ENCODE assay signal across 20 cellular contexts in genomic region chr7:2539031-2540028, GRCh38. TPM values are rescaled to one million over a fixed set of nuclear protein-coding genes. Genes with fewer than 3 reads are reported as not detected.
DNase-seq lines count a peak whose midpoint lies in the region; ATAC-seq, FAIRE-seq and TF ChIP-seq lines count a peak whose summit lies in the region.
"Had no signal": no experiment of that assay in that cellular context is flagged by ENCODE, and none has a peak within 500 bp of the region (broad histone marks: within the 10 kb centered on the region; RNA-seq: fewer than 3 reads in every experiment).

No MANE protein-coding gene starts in this region.

- H3K79me2 ChIP-seq in K562 (ENCODE audit: control insufficient read depth, insufficient read depth, low read length) (no peaks in the 10 kb centered on the region), MM.1S (ENCODE audit: low read length) (no peaks in the 10 kb centered on the region)

- no peak for TF ChIP-seq EP300 in K562 (IDR thresholded peaks at IDR 0.05; ENCODE audit: low read length)

- no peak for ATAC-seq in K562
- ATAC-seq in GM18520 (IDR thresholded peaks at IDR 0.05; ENCODE audit: unreplicated experiment): no peak
- ATAC-seq: left lung had no signal

- no peaks in the 10 kb centered on the region for H3K9me3 Mint-ChIP-seq in activated naive CD4-positive, alpha-beta T cell treated with anti-CD3 and anti-CD28 coated beads, Interleukin-2, amount 10 ng/mL, durations not matched to agents 7 days and 5 days
- H3K9me3 Mint-ChIP-seq in activated naive CD4-positive, alpha-beta T cell treated with anti-CD3 and anti-CD28 coated beads for 36 hours: no peaks in the 10 kb centered on the region
- H3K9me3 Mint-ChIP-seq: neural progenitor cell had no signal

- no peak overlapping the region for H3K4me3 Mint-ChIP-seq in activated naive CD4-positive, alpha-beta T cell treated with anti-CD3 and anti-CD28 coated beads, Interleukin-2, amount 10 ng/mL, durations not matched to agents 7 days and 5 days
- no peak overlapping the region for H3K4me3 Mint-ChIP-seq in activated naive CD4-positive, alpha-beta T cell treated with anti-CD3 and anti-CD28 coated beads for 36 hours
- H3K4me3 Mint-ChIP-seq: neural progenitor cell had no signal

- H3K36me3 ChIP-seq in K562 (ENCODE audit: control insufficient read depth, insufficient read depth, low read length) (peaks cover 68% of the 10 kb centered on the region; the same call in 1 of the 3 replicates), thymus (ENCODE audit: control insufficient read depth, insufficient read depth) (peaks cover 62% of the 10 kb centered on the region), ascending aorta (peaks cover 57 to 63% of the 10 kb centered on the region in 2 donors), MM.1S (replicated peaks; ENCODE audit: insufficient read depth, low read length) (no peaks in the 10 kb centered on the region)
- H3K36me3 ChIP-seq: neural progenitor cell had no signal

- POLR2A ChIA-PET in K562 (lab: Yijun Ruan, JAX): interaction anchor here (0.6 to 1.2 kb wide), 4 partner anchors 13 to 1838 kb away, joined by 3 to 4 read pairs (median 4); partner anchors contain the start of gene BRAT1

- no peaks in the 10 kb centered on the region for H3K27me3 Mint-ChIP-seq in activated naive CD4-positive, alpha-beta T cell treated with anti-CD3 and anti-CD28 coated beads, Interleukin-2, amount 10 ng/mL, durations not matched to agents 7 days and 5 days
- no peaks in the 10 kb centered on the region for H3K27me3 Mint-ChIP-seq in activated naive CD4-positive, alpha-beta T cell treated with anti-CD3 and anti-CD28 coated beads for 36 hours (ENCODE audit: low read depth)

- H3K9me3 ChIP-seq in K562 (replicated peaks; ENCODE audit: control insufficient read depth, insufficient read depth, low read depth, low read length): no peaks in the 10 kb centered on the region
- no peaks in the 10 kb centered on the region for H3K9me3 ChIP-seq in thymus (ENCODE audit: control insufficient read depth)
- no peaks in the 10 kb centered on the region for H3K9me3 ChIP-seq in ascending aorta
- H3K9me3 ChIP-seq in MM.1S (replicated peaks; ENCODE audit: insufficient read depth, low read length): no peaks in the 10 kb centered on the region
- H3K9me3 ChIP-seq: A549, BLaER1, left lung had no signal

- no peaks in the 10 kb centered on the region for H3F3A ChIP-seq in MM.1S (ENCODE audit: insufficient read depth, low read length)

- FAIRE-seq in K562 (lab: Jason Lieb, UNC): no peak
- FAIRE-seq: A549, astrocyte, D721Med had no signal

- TF ChIP-seq POLR2A in K562 (conservative IDR thresholded peaks at IDR 0.05): no peak

- TF ChIP-seq RAD21 in K562 (CRISPR knock-in tag; conservative IDR thresholded peaks at IDR 0.05 in 1 of 2, IDR thresholded peaks at IDR 0.05 in 1 of 2): no peak

- WGBS in K562 (ENCODE audit: insufficient coverage, low coverage, missing lambda C conversion rate): 93% methylated on average over 36 of the region's 37 CpGs
- WGBS in thymus: 97% methylated on average over 37 of the region's 37 CpGs

- BruUV-seq in K562 (replicated peaks; lab: Mats Ljungman, UMichigan): TSS peak; percentile 30

- in situ Hi-C loops in K562 (cut with MboI): no loop called here

- intact Hi-C loops in activated naive CD4-positive, alpha-beta T cell treated with anti-CD3 and anti-CD28 coated beads for 36 hours (cut with micrococcal nuclease): no loop called here
- intact Hi-C loops in K562 (cut with micrococcal nuclease): no loop called here
- intact Hi-C loops in ascending aorta (cut with DNase I): no loop called here

- no peak overlapping the region for H2AFZ ChIP-seq in K562 (ENCODE audit: low read depth, low read length)
- no peak overlapping the region for H2AFZ ChIP-seq in MM.1S (ENCODE audit: low read length)
- H2AFZ ChIP-seq: neural progenitor cell had no signal

- CTCF ChIA-PET in activated naive CD4-positive, alpha-beta T cell treated with anti-CD3 and anti-CD28 coated beads, Interleukin-2, amount 10 ng/mL, durations not matched to agents 7 days and 5 days (lab: Charles Lee): no interaction called here
- CTCF ChIA-PET in activated naive CD4-positive, alpha-beta T cell treated with anti-CD3 and anti-CD28 coated beads for 36 hours (lab: Charles Lee): no interaction called here
- CTCF ChIA-PET in K562 (lab: Yijun Ruan, JAX; ENCODE audit: low intra/inter-chr PET ratio): no interaction called here

- H3K4me3 ChIP-seq in K562 (no peak overlapping the region), thymus (ENCODE audit: low read length) (no peak overlapping the region), ascending aorta (no peak overlapping the region), MM.1S (ENCODE audit: low read length) (no peak overlapping the region)
- H3K4me3 ChIP-seq: A549, BLaER1, left lung, neural progenitor cell had no signal

- H3K4me1 ChIP-seq in K562 (replicated peaks in 1 of 2; ENCODE audit: control insufficient read depth in 2 of 2, insufficient read depth in 2 of 2, low read length in 2 of 2): peaks cover 0 to 19% of the 10 kb centered on the region in 2 experiments; a peak in 1 of 5 replicates
- no peaks in the 10 kb centered on the region for H3K4me1 ChIP-seq in thymus (ENCODE audit: control insufficient read depth, insufficient read depth, low read length)
- H3K4me1 ChIP-seq in ascending aorta: no peaks in the 10 kb centered on the region
- no peaks in the 10 kb centered on the region for H3K4me1 ChIP-seq in MM.1S (ENCODE audit: low read length)
- H3K4me1 ChIP-seq: A549, left lung, neural progenitor cell had no signal

- H3K9me2 ChIP-seq in MM.1S (replicated peaks; ENCODE audit: insufficient read depth, low read length): no peaks in the 10 kb centered on the region

- no peaks in the 10 kb centered on the region for H3K4me1 Mint-ChIP-seq in activated naive CD4-positive, alpha-beta T cell treated with anti-CD3 and anti-CD28 coated beads, Interleukin-2, amount 10 ng/mL, durations not matched to agents 7 days and 5 days
- H3K4me1 Mint-ChIP-seq in activated naive CD4-positive, alpha-beta T cell treated with anti-CD3 and anti-CD28 coated beads for 36 hours (ENCODE audit: low read depth): no peaks in the 10 kb centered on the region
- H3K4me1 Mint-ChIP-seq: neural progenitor cell had no signal

- peak; percentile 18 for DNase-seq in activated naive CD4-positive, alpha-beta T cell treated with anti-CD3 and anti-CD28 coated beads, Interleukin-2, amount 10 ng/mL, durations not matched to agents 7 days and 5 days
- no peak for DNase-seq in activated naive CD4-positive, alpha-beta T cell treated with anti-CD3 and anti-CD28 coated beads for 36 hours
- DNase-seq in K562 (ENCODE audit: extremely low read depth in 1 of 4, low spot score in 3 of 4) (no peak), islet precursor cell (peak; percentile 44), ascending aorta (ENCODE audit: low spot score in 2 of 2) (no peak), MM.1S (no peak)
- DNase-seq: activated CD4-positive, alpha-beta T cell treated with anti-CD3 and anti-CD28 coated beads, Interleukin-2, amount 50 U/mL, for 48 hours; activated naive CD4-positive, alpha-beta T cell treated with Interleukin-2 at 50 U/mL for 16 hours; effector CD4-positive, alpha-beta T cell; NCI-H1694 treated with DMSO at 0.1 percent for 48 hours; NCI-H226 had no signal

- H3K9ac ChIP-seq in K562 (ENCODE audit: insufficient read depth in 1 of 2, low read depth in 2 of 2, low read length in 2 of 2): peak overlapping the region in 1 of 2 experiments; percentile 52; a peak in 1 of 4 replicates
- no peak overlapping the region for H3K9ac ChIP-seq in MM.1S (ENCODE audit: low read length)
- H3K9ac ChIP-seq: BLaER1, neural progenitor cell had no signal

- H3K27me3 ChIP-seq in K562 (ENCODE audit: control insufficient read depth in 2 of 2, insufficient read depth in 2 of 2, low read length in 2 of 2) (no peaks in the 10 kb centered on the region), thymus (ENCODE audit: control insufficient read depth, insufficient read depth) (no peaks in the 10 kb centered on the region), ascending aorta (no peaks in the 10 kb centered on the region), MM.1S (replicated peaks; ENCODE audit: insufficient read depth, low read length) (no peaks in the 10 kb centered on the region)
- H3K27me3 ChIP-seq: BLaER1, left lung, neural progenitor cell had no signal

- H3K4me2 ChIP-seq in K562 (ENCODE audit: insufficient read depth, low read length) (no peak overlapping the region), MM.1S (ENCODE audit: low read depth, low read length) (no peak overlapping the region)
- H3K4me2 ChIP-seq: A549, BLaER1, neural progenitor cell had no signal

- H4K20me1 ChIP-seq in K562 (replicated peaks; ENCODE audit: control insufficient read depth, insufficient read depth, low read length) (no peaks in the 10 kb centered on the region), MM.1S (ENCODE audit: insufficient read depth, low read length) (no peaks in the 10 kb centered on the region)

- no peaks in the 10 kb centered on the region for H3K9me1 ChIP-seq in K562 (ENCODE audit: control insufficient read depth, insufficient read depth, low read length)

- H3K27ac ChIP-seq in K562 (ENCODE audit: extremely low read depth, low read depth, low read length): no peak overlapping the region
- H3K27ac ChIP-seq in thymus (ENCODE audit: low read depth): peak overlapping the region; percentile 13
- H3K27ac ChIP-seq in ascending aorta: no peak overlapping the region
- no peak overlapping the region for H3K27ac ChIP-seq in MM.1S (ENCODE audit: low read length)
- H3K27ac ChIP-seq: A549, BLaER1, left lung, neural progenitor cell, VCaP had no signal

- no peak overlapping the region for H3K27ac Mint-ChIP-seq in activated naive CD4-positive, alpha-beta T cell treated with anti-CD3 and anti-CD28 coated beads, Interleukin-2, amount 10 ng/mL, durations not matched to agents 7 days and 5 days
- no peak overlapping the region for H3K27ac Mint-ChIP-seq in activated naive CD4-positive, alpha-beta T cell treated with anti-CD3 and anti-CD28 coated beads for 36 hours
- H3K27ac Mint-ChIP-seq: neural progenitor cell had no signal

- TF ChIP-seq CTCF in K562 (IDR thresholded peaks at IDR 0.05 in 2 of 3, conservative IDR thresholded peaks at IDR 0.05 in 1 of 3; ENCODE audit: insufficient read depth in 2 of 3, low read depth in 1 of 3, low read length in 3 of 3) (no peak), ascending aorta (IDR thresholded peaks at IDR 0.05) (no peak), MM.1S (IDR thresholded peaks at IDR 0.05; ENCODE audit: low read length) (no peak)

- peaks cover 6% of the 10 kb centered on the region for H3K36me3 Mint-ChIP-seq in activated naive CD4-positive, alpha-beta T cell treated with anti-CD3 and anti-CD28 coated beads, Interleukin-2, amount 10 ng/mL, durations not matched to agents 7 days and 5 days
- peaks cover 4% of the 10 kb centered on the region for H3K36me3 Mint-ChIP-seq in activated naive CD4-positive, alpha-beta T cell treated with anti-CD3 and anti-CD28 coated beads for 36 hours (ENCODE audit: low read depth)

RNA-seq across cellular contexts. Expression of gene BRAT1, which starts 16.0 kb away (rescaled TPM):
- total RNA-seq in activated naive CD4-positive, alpha-beta T cell treated with anti-CD3 and anti-CD28 coated beads for 36 hours: 10 to 100 TPM; 26.8 to 27.3 TPM
- 18.7 and 76.7 TPM in 2 replicates for total RNA-seq in K562 (2011; cell fraction: chromatin; rRNA removed; ENCODE audit: low replicate concordance)
- total RNA-seq in K562 (2011; cell fraction: nucleolus; rRNA removed): 75.9 and 80.0 TPM in 2 replicates
- 35.8 and 37.1 TPM in 2 replicates for total RNA-seq in K562 (2011; cell fraction: nucleoplasm; rRNA removed)
- total RNA-seq in K562 (2014; rRNA removed): 48.2 and 53.8 TPM in 2 replicates
- total RNA-seq in K562 (2014; rRNA removed; fragmentation: Illumina TruSeq; extraction: Trizol): 1.9 and 3.7 TPM in 2 replicates
- total RNA-seq in K562 (2015; rRNA removed; fragmentation: Illumina TruSeq; extraction: Trizol): 14.6 and 17.4 TPM in 2 replicates
- total RNA-seq in K562 (2021): 49.6 and 49.8 TPM in 2 replicates
- 10.5 and 23.7 TPM in 2 replicates for polyA plus RNA-seq in K562 (2011; rRNA removed)
- 14.1 and 48.2 TPM in 2 replicates for polyA plus RNA-seq in K562 (2011; cell fraction: cytosol; rRNA removed)
- 84.7 and 142 TPM in 2 replicates for polyA plus RNA-seq in K562 (2011; cell fraction: nucleus; rRNA removed)
- 37.7 and 38.8 TPM in 2 replicates for polyA plus RNA-seq in K562 (2012)
- polyA plus RNA-seq in K562 (2014; fragmentation: Illumina TruSeq; extraction: Trizol): 5.8 and 20.3 TPM in 2 replicates
- polyA plus RNA-seq in K562 (2014; fragmentation: Nextera tagmentation; extraction: Ambion mirVana): under 1 TPM; 0.13 to 0.31 TPM
- polyA plus RNA-seq in K562 (2014; rRNA removed): 35.3 and 39.1 TPM in 2 replicates
- 3.2 and 7.4 TPM in 2 replicates for polyA minus RNA-seq in K562 (2011; rRNA and poly(A)+ RNA removed)
- 27.3 and 27.9 TPM in 2 replicates for polyA minus RNA-seq in K562 (2011; cell fraction: cytosol; rRNA and poly(A)+ RNA removed)
- polyA minus RNA-seq in K562 (2011; cell fraction: nucleus; rRNA and poly(A)+ RNA removed): 22.2 and 25.0 TPM in 2 replicates
- polyA plus RNA-seq in thymus: 40.8 TPM
- total RNA-seq in ascending aorta: 84.0 TPM

RNA-seq across cellular contexts. Expression of gene IQCE, which starts 19.4 kb away (rescaled TPM):
- total RNA-seq in activated naive CD4-positive, alpha-beta T cell treated with anti-CD3 and anti-CD28 coated beads for 36 hours: 1 to 10 TPM; 6.6 to 9.4 TPM
- 26.8 and 52.1 TPM in 2 replicates for total RNA-seq in K562 (2011; cell fraction: chromatin; rRNA removed; ENCODE audit: low replicate concordance)
- total RNA-seq in K562 (2011; cell fraction: nucleolus; rRNA removed): 20.3 and 21.5 TPM in 2 replicates
- total RNA-seq in K562 (2011; cell fraction: nucleoplasm; rRNA removed): 22.9 and 30.8 TPM in 2 replicates
- total RNA-seq in K562 (2014; rRNA removed) (7.2 and 8.5 TPM in 2 replicates), K562 (2014; rRNA removed; fragmentation: Illumina TruSeq; extraction: Trizol) (1.7 and 3.5 TPM in 2 replicates), K562 (2015; rRNA removed; fragmentation: Illumina TruSeq; extraction: Trizol) (3.7 and 4.2 TPM in 2 replicates), K562 (2021) (7.8 and 8.7 TPM in 2 replicates), ascending aorta (11.4 TPM)
- polyA plus RNA-seq in K562 (2011; rRNA removed) (3.2 and 5.0 TPM in 2 replicates), K562 (2014; fragmentation: Illumina TruSeq; extraction: Trizol) (4.4 and 6.5 TPM in 2 replicates), K562 (2014; fragmentation: Nextera tagmentation; extraction: Ambion mirVana) (under 1 TPM; 0.18 to 0.28 TPM), K562 (2014; rRNA removed) (5.1 and 6.1 TPM in 2 replicates), thymus (3.8 TPM)
- 2.3 and 3.0 TPM in 2 replicates for polyA plus RNA-seq in K562 (2011; cell fraction: cytosol; rRNA removed)
- 12.8 and 18.1 TPM in 2 replicates for polyA plus RNA-seq in K562 (2011; cell fraction: nucleus; rRNA removed)
- polyA plus RNA-seq in K562 (2012): 5.3 and 7.0 TPM in 2 replicates
- 3.7 and 4.7 TPM in 2 replicates for polyA minus RNA-seq in K562 (2011; rRNA and poly(A)+ RNA removed)
- 3.9 and 4.8 TPM in 2 replicates for polyA minus RNA-seq in K562 (2011; cell fraction: cytosol; rRNA and poly(A)+ RNA removed)
- polyA minus RNA-seq in K562 (2011; cell fraction: nucleus; rRNA and poly(A)+ RNA removed): 5.5 and 5.9 TPM in 2 replicates

RNA-seq across cellular contexts. Expression of gene LFNG, which starts 19.8 kb away (rescaled TPM):
- 10 to 100 TPM; 19.7 to 22.7 TPM for total RNA-seq in activated naive CD4-positive, alpha-beta T cell treated with anti-CD3 and anti-CD28 coated beads for 36 hours
- total RNA-seq in K562 (2011; cell fraction: chromatin; rRNA removed; ENCODE audit: low replicate concordance): 0.76 and 4.3 TPM in 2 replicates
- 3.6 and 4.7 TPM in 2 replicates for total RNA-seq in K562 (2011; cell fraction: nucleolus; rRNA removed)
- 2.0 and 2.1 TPM in 2 replicates for total RNA-seq in K562 (2011; cell fraction: nucleoplasm; rRNA removed)
- total RNA-seq in K562 (2014; rRNA removed) (0.49 and 0.73 TPM in 2 replicates), K562 (2014; rRNA removed; fragmentation: Illumina TruSeq; extraction: Trizol) (0.18 and 0.22 TPM in 2 replicates), K562 (2015; rRNA removed; fragmentation: Illumina TruSeq; extraction: Trizol) (0.25 and 0.30 TPM in 2 replicates), K562 (2021) (0.81 and 0.89 TPM in 2 replicates), ascending aorta (102 TPM)
- polyA plus RNA-seq in K562 (2011; rRNA removed) (0.86 and 1.2 TPM in 2 replicates), K562 (2014; fragmentation: Illumina TruSeq; extraction: Trizol) (0.24 and 0.39 TPM in 2 replicates), K562 (2014; fragmentation: Nextera tagmentation; extraction: Ambion mirVana) (under 1 TPM in 1 of 2 experiments, not detected in 1; 0.03 TPM), K562 (2014; rRNA removed) (0.25 and 0.28 TPM in 2 replicates), thymus (13.6 TPM)
- polyA plus RNA-seq in K562 (2011; cell fraction: cytosol; rRNA removed): 1.4 and 2.5 TPM in 2 replicates
- 4.7 and 6.5 TPM in 2 replicates for polyA plus RNA-seq in K562 (2011; cell fraction: nucleus; rRNA removed)
- 0.43 and 0.47 TPM in 2 replicates for polyA plus RNA-seq in K562 (2012)
- polyA minus RNA-seq in K562 (2011; rRNA and poly(A)+ RNA removed): 0.45 and 0.49 TPM in 2 replicates
- 0.91 and 1.0 TPM in 2 replicates for polyA minus RNA-seq in K562 (2011; cell fraction: cytosol; rRNA and poly(A)+ RNA removed)
- polyA minus RNA-seq in K562 (2011; cell fraction: nucleus; rRNA and poly(A)+ RNA removed): 3.6 and 3.8 TPM in 2 replicates

Comparison
In these comparisons a context has a peak if more than half of its experiments do, and no peak if none do; other contexts are left out.
1. DNase-seq: peak in activated naive CD4-positive, alpha-beta T cell treated with anti-CD3 and anti-CD28 coated beads, Interleukin-2, amount 10 ng/mL, durations not matched to agents 7 days and 5 days (single experiment) and islet precursor cell (single experiment); none in activated naive CD4-positive, alpha-beta T cell treated with anti-CD3 and anti-CD28 coated beads for 36 hours (single experiment), K562 (0 of 4), ascending aorta (0 of 2) and MM.1S (single experiment).